In genomic region chr12:106138279-106138645, GRCh38 we compare ENCODE assay signal across 8 cellular contexts. TPM values are rescaled to one million over a fixed set of nuclear protein-coding genes. Genes with fewer than 3 reads are reported as not detected.
DNase-seq lines count a peak whose midpoint lies in the region; ATAC-seq and TF ChIP-seq lines count a peak whose summit lies in the region.

No MANE protein-coding gene starts in this region.

- TF ChIP-seq POLR2A in gastroesophageal sphincter (IDR thresholded peaks at IDR 0.05), result no peak

- no peak for TF ChIP-seq EP300 in gastroesophageal sphincter (IDR thresholded peaks at IDR 0.05)

- H3K4me1 Mint-ChIP-seq in GM23338 (peaks cover 67% of the 10 kb centered on the region), T-helper 17 cell (peaks cover 10% of the 10 kb centered on the region)

- ATAC-seq in GM23338 (peak; percentile 11), T-helper 17 cell (peak; percentile 54), gastroesophageal sphincter (no peak), sciatic nerve (no peak), GM21423 (IDR thresholded peaks at IDR 0.05; ENCODE audit: unreplicated experiment) (no peak), GM21619 (IDR thresholded peaks at IDR 0.05; ENCODE audit: unreplicated experiment) (no peak), HG02870 (IDR thresholded peaks at IDR 0.05; ENCODE audit: unreplicated experiment) (no peak)

- peaks cover 69% of the 10 kb centered on the region for H3K4me1 ChIP-seq in GM23338 (ENCODE audit: insufficient read depth)
- H3K4me1 ChIP-seq in gastroesophageal sphincter, result peaks cover 0 to 91% (median 17%) of the 10 kb centered on the region in 3 donors

- peaks cover 74% of the 10 kb centered on the region for H3K79me2 ChIP-seq in GM23338 (replicated peaks; ENCODE audit: insufficient read depth)

- peaks cover 5% of the 10 kb centered on the region for H3K36me3 Mint-ChIP-seq in GM23338 (ENCODE audit: low read depth)
- peaks cover 4% of the 10 kb centered on the region for H3K36me3 Mint-ChIP-seq in T-helper 17 cell (ENCODE audit: low read depth)

- no peaks in the 10 kb centered on the region for H3K9me2 ChIP-seq in GM23338 (ENCODE audit: insufficient read depth)

- DNase-seq in GM23338 (ENCODE audit: low spot score) (no peak), T-helper 17 cell (no peak), retinal pigment epithelial cell (ENCODE audit: low read depth) (no peak), sciatic nerve (ENCODE audit: low spot score) (no peak)

- H3K27me3 Mint-ChIP-seq in GM23338 (ENCODE audit: insufficient read depth, low read depth, poor library complexity), result peaks cover 15% of the 10 kb centered on the region
- H3K27me3 Mint-ChIP-seq in T-helper 17 cell, result peaks cover 82% of the 10 kb centered on the region

- intact Hi-C loops in sciatic nerve (cut with DNase I), result loop anchor here (5.0 to 10.0 kb wide), 2 partner anchors 431 to 713 kb away; no protein-coding TSS in a partner anchor

- TF ChIP-seq CTCF in GM23338 (conservative IDR thresholded peaks at IDR 0.05; ENCODE audit: low read depth in 2 of 2), result no peak
- no peak for TF ChIP-seq CTCF in gastroesophageal sphincter (IDR thresholded peaks at IDR 0.05)
- TF ChIP-seq CTCF in retinal pigment epithelial cell (conservative IDR thresholded peaks at IDR 0.05; ENCODE audit: low read depth, low read length), result no peak

- no peaks in the 10 kb centered on the region for H3K9me3 ChIP-seq in T-helper 17 cell (ENCODE audit: control insufficient read depth, low read length, poor library complexity, severe bottlenecking)
- H3K9me3 ChIP-seq in gastroesophageal sphincter, result no peaks in the 10 kb centered on the region

- H3F3A ChIP-seq in GM23338 (replicated peaks; ENCODE audit: low read depth), result no peaks in the 10 kb centered on the region; the same call in 1 of the 2 replicates

- no peak overlapping the region for H2AFZ ChIP-seq in GM23338

- H3K36me3 ChIP-seq in GM23338 (ENCODE audit: insufficient read depth) (no peaks in the 10 kb centered on the region), gastroesophageal sphincter (no peaks in the 10 kb centered on the region)

- H3K9me3 Mint-ChIP-seq in GM23338, result no peaks in the 10 kb centered on the region

- H3K27ac Mint-ChIP-seq in GM23338 (no peak overlapping the region), T-helper 17 cell (no peak overlapping the region)

- H3K27me3 ChIP-seq in GM23338 (ENCODE audit: insufficient read depth) (peaks cover 11% of the 10 kb centered on the region), gastroesophageal sphincter (no peaks in the 10 kb centered on the region)

- H3K4me2 ChIP-seq in GM23338, result peak overlapping the region; percentile 91

- H3K4me3 Mint-ChIP-seq in GM23338 (peak overlapping the region; percentile 91), T-helper 17 cell (peak overlapping the region; percentile 85)

- H3K4me3 ChIP-seq in GM23338, result peak overlapping the region; percentile 82
- H3K4me3 ChIP-seq in gastroesophageal sphincter, result peak overlapping the region; percentile 70 to 89
- H3K4me3 ChIP-seq in retinal pigment epithelial cell (ENCODE audit: low read length), result peak overlapping the region; percentile 81

- H3K27ac ChIP-seq in GM23338 (ENCODE audit: low read depth), result peak overlapping the region; percentile 81
- H3K27ac ChIP-seq in gastroesophageal sphincter, result peak overlapping the region; percentile 79 to 95 (median 90)

- no peaks in the 10 kb centered on the region for H4K20me1 ChIP-seq in GM23338 (replicated peaks; ENCODE audit: insufficient read depth)

- 0% methylated on average over 4 of the region's 31 CpGs; no CpG with 5 or more reads in 1 of the 2 donors for WGBS in gastroesophageal sphincter (ENCODE audit: low coverage in 1 of 2), 2 donors

TF ChIP-seq in GM23338, 12 proteins besides CTCF, POLR2A, EP300 and RAD21 (continues in another document):
- TF ChIP-seq STAT1 (IDR thresholded peaks at IDR 0.05; ENCODE audit: unreplicated experiment) (no peak), CREB1 (CRISPR knock-in tag; IDR thresholded peaks at IDR 0.05; ENCODE audit: low read depth) (no peak), JUNB (IDR thresholded peaks at IDR 0.05; ENCODE audit: unreplicated experiment) (no peak), ZNF114 (CRISPR knock-in tag; IDR thresholded peaks at IDR 0.05) (no peak)
- TF ChIP-seq, protein P1, sequence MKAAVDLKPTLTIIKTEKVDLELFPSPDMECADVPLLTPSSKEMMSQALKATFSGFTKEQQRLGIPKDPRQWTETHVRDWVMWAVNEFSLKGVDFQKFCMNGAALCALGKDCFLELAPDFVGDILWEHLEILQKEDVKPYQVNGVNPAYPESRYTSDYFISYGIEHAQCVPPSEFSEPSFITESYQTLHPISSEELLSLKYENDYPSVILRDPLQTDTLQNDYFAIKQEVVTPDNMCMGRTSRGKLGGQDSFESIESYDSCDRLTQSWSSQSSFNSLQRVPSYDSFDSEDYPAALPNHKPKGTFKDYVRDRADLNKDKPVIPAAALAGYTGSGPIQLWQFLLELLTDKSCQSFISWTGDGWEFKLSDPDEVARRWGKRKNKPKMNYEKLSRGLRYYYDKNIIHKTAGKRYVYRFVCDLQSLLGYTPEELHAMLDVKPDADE (IDR thresholded peaks at IDR 0.05), result no peak
- TF ChIP-seq, protein P2, sequence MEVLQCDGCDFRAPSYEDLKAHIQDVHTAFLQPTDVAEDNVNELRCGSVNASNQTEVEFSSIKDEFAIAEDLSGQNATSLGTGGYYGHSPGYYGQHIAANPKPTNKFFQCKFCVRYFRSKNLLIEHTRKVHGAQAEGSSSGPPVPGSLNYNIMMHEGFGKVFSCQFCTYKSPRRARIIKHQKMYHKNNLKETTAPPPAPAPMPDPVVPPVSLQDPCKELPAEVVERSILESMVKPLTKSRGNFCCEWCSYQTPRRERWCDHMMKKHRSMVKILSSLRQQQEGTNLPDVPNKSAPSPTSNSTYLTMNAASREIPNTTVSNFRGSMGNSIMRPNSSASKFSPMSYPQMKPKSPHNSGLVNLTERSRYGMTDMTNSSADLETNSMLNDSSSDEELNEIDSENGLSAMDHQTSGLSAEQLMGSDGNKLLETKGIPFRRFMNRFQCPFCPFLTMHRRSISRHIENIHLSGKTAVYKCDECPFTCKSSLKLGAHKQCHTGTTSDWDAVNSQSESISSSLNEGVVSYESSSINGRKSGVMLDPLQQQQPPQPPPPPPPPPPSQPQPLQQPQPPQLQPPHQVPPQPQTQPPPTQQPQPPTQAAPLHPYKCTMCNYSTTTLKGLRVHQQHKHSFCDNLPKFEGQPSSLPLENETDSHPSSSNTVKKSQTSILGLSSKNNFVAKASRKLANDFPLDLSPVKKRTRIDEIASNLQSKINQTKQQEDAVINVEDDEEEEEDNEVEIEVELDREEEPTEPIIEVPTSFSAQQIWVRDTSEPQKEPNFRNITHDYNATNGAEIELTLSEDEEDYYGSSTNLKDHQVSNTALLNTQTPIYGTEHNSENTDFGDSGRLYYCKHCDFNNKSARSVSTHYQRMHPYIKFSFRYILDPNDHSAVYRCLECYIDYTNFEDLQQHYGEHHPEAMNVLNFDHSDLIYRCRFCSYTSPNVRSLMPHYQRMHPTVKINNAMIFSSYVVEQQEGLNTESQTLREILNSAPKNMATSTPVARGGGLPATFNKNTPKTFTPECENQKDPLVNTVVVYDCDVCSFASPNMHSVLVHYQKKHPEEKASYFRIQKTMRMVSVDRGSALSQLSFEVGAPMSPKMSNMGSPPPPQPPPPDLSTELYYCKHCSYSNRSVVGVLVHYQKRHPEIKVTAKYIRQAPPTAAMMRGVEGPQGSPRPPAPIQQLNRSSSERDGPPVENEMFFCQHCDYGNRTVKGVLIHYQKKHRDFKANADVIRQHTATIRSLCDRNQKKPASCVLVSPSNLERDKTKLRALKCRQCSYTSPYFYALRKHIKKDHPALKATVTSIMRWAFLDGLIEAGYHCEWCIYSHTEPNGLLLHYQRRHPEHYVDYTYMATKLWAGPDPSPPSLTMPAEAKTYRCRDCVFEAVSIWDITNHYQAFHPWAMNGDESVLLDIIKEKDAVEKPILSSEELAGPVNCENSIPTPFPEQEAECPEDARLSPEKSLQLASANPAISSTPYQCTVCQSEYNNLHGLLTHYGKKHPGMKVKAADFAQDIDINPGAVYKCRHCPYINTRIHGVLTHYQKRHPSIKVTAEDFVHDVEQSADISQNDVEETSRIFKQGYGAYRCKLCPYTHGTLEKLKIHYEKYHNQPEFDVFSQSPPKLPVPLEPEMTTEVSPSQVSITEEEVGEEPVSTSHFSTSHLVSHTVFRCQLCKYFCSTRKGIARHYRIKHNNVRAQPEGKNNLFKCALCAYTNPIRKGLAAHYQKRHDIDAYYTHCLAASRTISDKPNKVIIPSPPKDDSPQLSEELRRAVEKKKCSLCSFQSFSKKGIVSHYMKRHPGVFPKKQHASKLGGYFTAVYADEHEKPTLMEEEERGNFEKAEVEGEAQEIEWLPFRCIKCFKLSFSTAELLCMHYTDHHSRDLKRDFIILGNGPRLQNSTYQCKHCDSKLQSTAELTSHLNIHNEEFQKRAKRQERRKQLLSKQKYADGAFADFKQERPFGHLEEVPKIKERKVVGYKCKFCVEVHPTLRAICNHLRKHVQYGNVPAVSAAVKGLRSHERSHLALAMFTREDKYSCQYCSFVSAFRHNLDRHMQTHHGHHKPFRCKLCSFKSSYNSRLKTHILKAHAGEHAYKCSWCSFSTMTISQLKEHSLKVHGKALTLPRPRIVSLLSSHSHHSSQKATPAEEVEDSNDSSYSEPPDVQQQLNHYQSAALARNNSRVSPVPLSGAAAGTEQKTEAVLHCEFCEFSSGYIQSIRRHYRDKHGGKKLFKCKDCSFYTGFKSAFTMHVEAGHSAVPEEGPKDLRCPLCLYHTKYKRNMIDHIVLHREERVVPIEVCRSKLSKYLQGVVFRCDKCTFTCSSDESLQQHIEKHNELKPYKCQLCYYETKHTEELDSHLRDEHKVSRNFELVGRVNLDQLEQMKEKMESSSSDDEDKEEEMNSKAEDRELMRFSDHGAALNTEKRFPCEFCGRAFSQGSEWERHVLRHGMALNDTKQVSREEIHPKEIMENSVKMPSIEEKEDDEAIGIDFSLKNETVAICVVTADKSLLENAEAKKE (CRISPR knock-in tag; IDR thresholded peaks at IDR 0.05), result no peak

RNA-seq across cellular contexts. Expression of gene NUAK1, which starts 0.5 kb away (rescaled TPM):
- 15.4 and 16.9 TPM in 2 replicates for total RNA-seq in GM23338 (2014; rRNA removed; shearing (Covaris generic))
- polyA plus RNA-seq in GM23338 (2016; fragmentation: Nextera tagmentation; extraction: Ambion mirVana), result 4.7 and 5.4 TPM in 2 replicates
- total RNA-seq in T-helper 17 cell (under 1 TPM in 1 of 2 donors, not detected in 1; 0.05 TPM), gastroesophageal sphincter (10 to 100 TPM in 2 of 4 donors, 1 to 10 TPM in 2; 7.4 to 27.7 (median 10.7) TPM), sciatic nerve (38.6 TPM)

Comparison
In these comparisons a context has a peak if more than half of its experiments do, and no peak if none do; other contexts are left out.
1. ATAC-seq: peak in GM23338 (single experiment) and T-helper 17 cell (single experiment); none in gastroesophageal sphincter (single experiment), sciatic nerve (single experiment), GM21423 (single experiment), GM21619 (single experiment) and HG02870 (single experiment).
2. RNA of gene NUAK1, which starts 0.5 kb away (total RNA-seq): 38.6 TPM in sciatic nerve (single experiment), 15.4 to 16.9 TPM in GM23338 and 7.4 to 27.7 TPM in gastroesophageal sphincter; 0.05 TPM in T-helper 17 cell; every median in the first group is over 4 times any median in the second.
3. Peak in every context shown above with its lines, with median percentiles within 50 percentile points of each other: H3K4me3 ChIP-seq.